ENCODE assay signal across 1 cellular context in genomic region chr16:84619103-84619460, GRCh38.
TF ChIP-seq lines count a peak whose summit lies in the region.

No MANE protein-coding gene starts in this region.

TF ChIP-seq in GM12878, 131 proteins besides CTCF, POLR2A, EP300 and RAD21 (continued from another document):
- TF ChIP-seq NFYA (IDR thresholded peaks at IDR 0.05; ENCODE audit: borderline replicate concordance, low read depth, low read length) (no peak), NR2C1 (IDR thresholded peaks at IDR 0.05) (no peak), CBX3 (IDR thresholded peaks at IDR 0.05; ENCODE audit: borderline replicate concordance, low read depth) (no peak)
TF ChIP-seq in GM12878: peak in this region for 0.
